ENCODE assay signal across 2 cellular contexts in the genomic region with DNA sequence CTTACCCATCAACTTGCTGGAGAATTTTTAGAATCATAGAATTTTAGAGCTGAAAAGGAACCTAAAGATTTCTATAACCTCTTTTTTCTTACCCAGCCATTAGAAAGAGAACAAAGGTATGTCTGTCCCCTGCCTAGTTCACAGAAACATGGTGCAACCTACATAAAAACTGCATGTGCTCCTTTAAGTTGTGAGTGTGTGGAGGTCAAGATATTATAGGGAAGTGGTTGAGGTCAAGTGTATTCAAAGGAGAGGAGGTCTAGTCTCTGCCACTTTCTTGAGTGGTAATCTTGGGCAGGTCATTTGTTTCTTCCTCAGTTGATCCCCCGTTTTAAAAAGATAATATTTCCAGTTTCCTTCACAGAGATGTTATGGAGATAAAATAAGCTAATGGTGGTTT.
A peak's percentile ranks its signal among the peaks of the same experiment; 100 is the strongest.
TF ChIP-seq lines count a peak whose summit lies in the region.

No MANE protein-coding gene starts in this region.

TF ChIP-seq in GM12891, 5 proteins besides CTCF, POLR2A, EP300 and RAD21:
- TF ChIP-seq SPI1 (IDR thresholded peaks at IDR 0.05; ENCODE audit: low read depth, low read length), result 0 out of 2 replicates have a peak, but pooled peaks have one; percentile 9
- no peak for TF ChIP-seq PAX5 (IDR thresholded peaks at IDR 0.05; ENCODE audit: insufficient read depth, low read length, severe bottlenecking)
TF ChIP-seq in GM12891: peak in this region for 1.

TF ChIP-seq in K562, 482 proteins besides CTCF, POLR2A, EP300 and RAD21:
- TF ChIP-seq ZBTB1 (CRISPR knock-in tag; IDR thresholded peaks at IDR 0.05; ENCODE audit: borderline replicate concordance, low read depth) (no peak), LARP7 (IDR thresholded peaks at IDR 0.05) (no peak), MEIS2 (IDR thresholded peaks at IDR 0.05; ENCODE audit: partially characterized antibody) (no peak), HDAC2 (IDR thresholded peaks at IDR 0.05) (no peak), TAF7 (tag; IDR thresholded peaks at IDR 0.05) (no peak), SPI1 (IDR thresholded peaks at IDR 0.05; ENCODE audit: borderline replicate concordance, low read depth, low read length) (0 out of 2 replicates have a peak, but pooled peaks have one; percentile 40)
- TF ChIP-seq, protein P1, sequence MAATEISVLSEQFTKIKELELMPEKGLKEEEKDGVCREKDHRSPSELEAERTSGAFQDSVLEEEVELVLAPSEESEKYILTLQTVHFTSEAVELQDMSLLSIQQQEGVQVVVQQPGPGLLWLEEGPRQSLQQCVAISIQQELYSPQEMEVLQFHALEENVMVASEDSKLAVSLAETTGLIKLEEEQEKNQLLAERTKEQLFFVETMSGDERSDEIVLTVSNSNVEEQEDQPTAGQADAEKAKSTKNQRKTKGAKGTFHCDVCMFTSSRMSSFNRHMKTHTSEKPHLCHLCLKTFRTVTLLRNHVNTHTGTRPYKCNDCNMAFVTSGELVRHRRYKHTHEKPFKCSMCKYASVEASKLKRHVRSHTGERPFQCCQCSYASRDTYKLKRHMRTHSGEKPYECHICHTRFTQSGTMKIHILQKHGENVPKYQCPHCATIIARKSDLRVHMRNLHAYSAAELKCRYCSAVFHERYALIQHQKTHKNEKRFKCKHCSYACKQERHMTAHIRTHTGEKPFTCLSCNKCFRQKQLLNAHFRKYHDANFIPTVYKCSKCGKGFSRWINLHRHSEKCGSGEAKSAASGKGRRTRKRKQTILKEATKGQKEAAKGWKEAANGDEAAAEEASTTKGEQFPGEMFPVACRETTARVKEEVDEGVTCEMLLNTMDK (IDR thresholded peaks at IDR 0.05; ENCODE audit: borderline replicate concordance, insufficient read depth, low read depth, low read length, poor library complexity, severe bottlenecking), result no peak
TF ChIP-seq in K562: peak in this region for 1.
